9 cellular contexts compared by ENCODE assay signal in the genomic region with DNA sequence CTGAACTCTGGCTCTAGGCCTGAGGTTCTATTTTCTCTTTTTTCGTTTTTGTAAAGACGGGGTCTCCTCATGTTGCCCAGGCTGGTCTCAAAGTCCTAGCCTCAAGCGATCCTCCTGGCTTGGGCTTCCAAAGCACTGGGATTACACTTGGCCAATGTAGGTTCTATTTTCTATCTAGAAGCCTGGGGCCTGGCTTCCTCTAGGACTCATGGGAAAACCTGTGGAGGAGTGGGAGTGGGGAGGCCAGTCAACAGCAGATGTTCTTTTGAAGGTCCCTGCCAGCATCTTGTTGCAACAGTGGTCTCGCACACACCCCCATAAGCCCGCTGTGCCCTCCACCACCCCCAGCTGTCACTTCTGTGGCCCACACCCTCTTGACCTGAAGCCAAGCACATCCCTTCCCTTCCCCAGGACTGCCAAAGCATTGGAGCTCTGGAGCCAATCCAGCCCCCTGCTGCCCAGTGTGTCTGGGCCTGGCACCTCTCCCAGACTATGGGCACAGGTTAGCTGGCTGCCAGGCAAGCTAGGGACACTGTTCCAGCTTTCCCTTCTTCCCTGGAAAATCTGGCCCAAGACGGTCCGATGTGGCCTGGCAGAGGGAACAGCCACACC. TPM values are rescaled to one million over a fixed set of nuclear protein-coding genes. Genes with fewer than 3 reads are reported as not detected.
A peak's percentile ranks its signal among the peaks of the same experiment; 100 is the strongest.
DNase-seq lines count a peak whose midpoint lies in the region; ATAC-seq and TF ChIP-seq lines count a peak whose summit lies in the region.
"Had no signal": no experiment of that assay in that cellular context is flagged by ENCODE, and none has a peak within 500 bp of the region (broad histone marks: within the 10 kb centered on the region; RNA-seq: fewer than 3 reads in every experiment).

No MANE protein-coding gene starts in this region.

- H3K27ac ChIP-seq in VCaP, result peak overlapping the region; percentile 73
- H3K27ac ChIP-seq in testis, result no peak overlapping the region

- intact Hi-C loops in left colon (cut with DNase I, micrococcal nuclease), result loop anchor here in 1 of 2 donors (10.0 kb wide), 1 partner anchor 57 kb away; the partner anchor contains the start of gene VPS37D
- intact Hi-C loops in testis (cut with DNase I; ENCODE audit: low total_unique reads), result no loop called here

- no peaks in the 10 kb centered on the region for H3K9me3 ChIP-seq in testis

- H3K4me1 ChIP-seq in testis, result peaks cover 25% of the 10 kb centered on the region

- peaks cover 28% of the 10 kb centered on the region for H3K4me1 Mint-ChIP-seq in activated T-cell treated with anti-CD3 and anti-CD28 coated beads, Interleukin-2, amount 50 U/mL, for 72 hours (ENCODE audit: low read depth)
- peaks cover 3% of the 10 kb centered on the region for H3K4me1 Mint-ChIP-seq in glutamatergic neuron (ENCODE audit: low read depth, unreplicated experiment)

- no peak for ATAC-seq in activated T-cell treated with anti-CD3 and anti-CD28 coated beads, Interleukin-2, amount 50 U/mL, for 72 hours (replicated peaks in 1 of 2)
- ATAC-seq in left colon, result peak; percentile 42

- DNase-seq in activated T-cell treated with anti-CD3 and anti-CD28 coated beads, Interleukin-2, amount 50 U/mL, for 72 hours, result no peak
- DNase-seq in activated T-cell treated with anti-CD3 and anti-CD28 coated beads, Interleukin-2, amount 50 U/mL, for 1 hour, result no peak
- DNase-seq in left colon (peak in 1 of 2 donors; percentile 51), testis (peak; percentile 91), glutamatergic neuron (no peak), kidney glomerular epithelial cell (lab: John Stamatoyannopoulos, UW) (no peak), GM20000 (ENCODE audit: low spot score) (no peak)

- H3K4me3 ChIP-seq in testis, result no peak overlapping the region

- peak overlapping the region; percentile 31 to 35 for H3K4me3 Mint-ChIP-seq in activated T-cell treated with anti-CD3 and anti-CD28 coated beads, Interleukin-2, amount 50 U/mL, for 72 hours
- H3K4me3 Mint-ChIP-seq in glutamatergic neuron (ENCODE audit: unreplicated experiment), result no peak overlapping the region

- TF ChIP-seq CTCF in VCaP (conservative IDR thresholded peaks at IDR 0.05) (no peak), testis (IDR thresholded peaks at IDR 0.05) (peak in 1 of 3 experiments; percentile 12), glutamatergic neuron (IDR thresholded peaks at IDR 0.05; ENCODE audit: partially characterized antibody, unreplicated experiment) (no peak), GM20000 (IDR thresholded peaks at IDR 0.05; ENCODE audit: extremely low read depth, missing control alignments) (no peak)

- H3K36me3 ChIP-seq in testis (ENCODE audit: low read depth, missing control alignments), result no peaks in the 10 kb centered on the region

- no peaks in the 10 kb centered on the region for H3K27me3 ChIP-seq in testis

- H3K27me3 Mint-ChIP-seq in activated T-cell treated with anti-CD3 and anti-CD28 coated beads, Interleukin-2, amount 50 U/mL, for 72 hours (ENCODE audit: low read depth), result peaks cover 9% of the 10 kb centered on the region
- H3K27me3 Mint-ChIP-seq in glutamatergic neuron (ENCODE audit: unreplicated experiment), result peaks cover 9% of the 10 kb centered on the region

- H3K36me3 Mint-ChIP-seq in activated T-cell treated with anti-CD3 and anti-CD28 coated beads, Interleukin-2, amount 50 U/mL, for 72 hours (ENCODE audit: insufficient read depth in 2 of 2), result no peaks in the 10 kb centered on the region
- no peaks in the 10 kb centered on the region for H3K36me3 Mint-ChIP-seq in glutamatergic neuron (ENCODE audit: unreplicated experiment)

- H3K27ac Mint-ChIP-seq in activated T-cell treated with anti-CD3 and anti-CD28 coated beads, Interleukin-2, amount 50 U/mL, for 72 hours, result no peak overlapping the region
- H3K27ac Mint-ChIP-seq in glutamatergic neuron (ENCODE audit: unreplicated experiment), result no peak overlapping the region

- no peaks in the 10 kb centered on the region for H3K9me3 Mint-ChIP-seq in activated T-cell treated with anti-CD3 and anti-CD28 coated beads, Interleukin-2, amount 50 U/mL, for 72 hours
- H3K9me3 Mint-ChIP-seq in glutamatergic neuron (ENCODE audit: unreplicated experiment), result peaks cover 4% of the 10 kb centered on the region

- no peak for TF ChIP-seq POLR2A in testis (IDR thresholded peaks at IDR 0.05)

- WGBS in testis, 2 donors, result 56 to 77% methylated on average over 3 to 7 of the region's 7 CpGs

RNA-seq across cellular contexts. Expression of gene STX1A, which starts 1.9 kb away (rescaled TPM):
- 10 to 100 TPM; 28.6 to 37.5 TPM for total RNA-seq in activated T-cell treated with anti-CD3 and anti-CD28 coated beads, Interleukin-2, amount 50 U/mL, for 72 hours
- total RNA-seq in left colon, result 1 to 10 TPM; 4.7 to 6.9 TPM
- total RNA-seq in testis, result 10 to 100 TPM; 24.7 to 28.2 TPM
- polyA plus RNA-seq in testis (ENCODE audit: insufficient read depth, low read depth, low replicate concordance), result 13.2 TPM
- total RNA-seq in glutamatergic neuron (ENCODE audit: unreplicated experiment), result 119 TPM

RNA-seq across cellular contexts. Expression of gene ABHD11, which starts 17.3 kb away (rescaled TPM):
- 10 to 100 TPM; 10.2 to 12.2 TPM for total RNA-seq in activated T-cell treated with anti-CD3 and anti-CD28 coated beads, Interleukin-2, amount 50 U/mL, for 72 hours
- 100 to 1,000 TPM in 1 of 2 donors, 10 to 100 TPM in 1; 89.5 to 131 TPM for total RNA-seq in left colon
- 10 to 100 TPM; 29.0 to 33.1 TPM for total RNA-seq in testis
- 21.6 TPM for polyA plus RNA-seq in testis (ENCODE audit: insufficient read depth, low read depth, low replicate concordance)
- total RNA-seq in glutamatergic neuron (ENCODE audit: unreplicated experiment), result 13.9 TPM

RNA-seq across cellular contexts. Expression of gene BUD23, which starts 37.9 kb away (rescaled TPM):
- 10 to 100 TPM; 87.0 to 90.9 TPM for total RNA-seq in activated T-cell treated with anti-CD3 and anti-CD28 coated beads, Interleukin-2, amount 50 U/mL, for 72 hours
- total RNA-seq in left colon (10 to 100 TPM; 39.0 to 48.2 TPM), testis (100 to 1,000 TPM; 241 to 252 TPM), glutamatergic neuron (ENCODE audit: unreplicated experiment) (42.6 TPM)
- polyA plus RNA-seq in testis (ENCODE audit: insufficient read depth, low read depth, low replicate concordance), result 231 TPM

RNA-seq across cellular contexts. Expression of gene DNAJC30, which starts 38.1 kb away (rescaled TPM):
- 1 to 10 TPM; 4.3 to 5.8 TPM for total RNA-seq in activated T-cell treated with anti-CD3 and anti-CD28 coated beads, Interleukin-2, amount 50 U/mL, for 72 hours
- total RNA-seq in left colon (10 to 100 TPM in 1 of 2 donors, 1 to 10 TPM in 1; 8.5 to 10.0 TPM), testis (10 to 100 TPM; 19.7 to 25.0 TPM), glutamatergic neuron (ENCODE audit: unreplicated experiment) (8.4 TPM)
- polyA plus RNA-seq in testis (ENCODE audit: insufficient read depth, low read depth, low replicate concordance), result 27.7 TPM

RNA-seq across cellular contexts. Expression of gene CLDN3, which starts 48.7 kb away (rescaled TPM):
- total RNA-seq in activated T-cell treated with anti-CD3 and anti-CD28 coated beads, Interleukin-2, amount 50 U/mL, for 72 hours, result not detected
- total RNA-seq in left colon (100 to 1,000 TPM; 566 to 781 TPM), testis (1 to 10 TPM; 1.9 to 5.1 TPM), glutamatergic neuron (ENCODE audit: unreplicated experiment) (not detected)
- 6.1 TPM for polyA plus RNA-seq in testis (ENCODE audit: insufficient read depth, low read depth, low replicate concordance)
- total RNA-seq: activated CD8-positive, alpha-beta memory T cell treated with anti-CD3 and anti-CD28 coated beads for 36 hours had no signal
